In the genomic region with DNA sequence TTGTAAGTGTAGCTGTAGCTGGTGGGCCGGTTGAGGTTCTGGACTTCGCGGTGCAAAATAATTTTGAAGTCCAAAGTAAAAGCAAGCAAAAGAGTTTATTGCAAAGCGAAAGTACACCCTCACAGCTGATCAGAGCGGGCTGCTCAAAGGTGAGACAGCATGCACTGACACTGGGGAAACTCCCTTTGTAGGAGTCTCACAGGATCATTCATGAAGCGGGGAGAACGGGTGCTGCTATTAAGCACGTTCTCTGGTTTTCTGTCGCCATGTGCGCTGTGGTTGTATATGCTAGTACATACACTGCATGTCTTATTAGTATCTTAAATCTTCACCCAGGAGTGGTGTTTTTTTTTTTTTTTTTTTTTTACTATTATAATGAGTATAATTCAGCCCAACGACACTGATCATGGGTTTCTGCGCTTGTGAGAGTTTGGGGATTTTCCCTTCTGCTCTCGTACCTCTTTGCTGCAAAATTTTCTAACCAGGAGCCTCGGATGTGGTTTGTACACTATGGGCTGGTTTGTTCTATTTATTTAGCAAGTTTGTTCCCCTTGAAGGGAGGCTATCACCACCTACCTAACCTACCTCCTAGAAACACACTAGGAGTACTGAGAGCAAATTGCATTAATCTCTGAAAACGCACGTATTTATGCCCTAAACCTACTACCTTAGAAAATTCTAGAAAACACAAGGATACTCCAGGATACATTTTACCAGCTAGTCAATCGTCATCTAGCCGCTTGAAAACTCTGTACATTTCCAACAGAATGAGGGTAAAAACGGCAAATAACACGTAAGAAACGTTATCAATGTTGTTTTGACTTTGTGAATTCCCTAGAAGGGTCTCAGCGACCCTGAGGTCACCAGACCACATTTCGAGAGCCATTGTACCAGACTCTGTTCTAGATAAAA, we compare ENCODE assay signal across 8 cellular contexts. TPM values are rescaled to one million over a fixed set of nuclear protein-coding genes. Genes with fewer than 3 reads are reported as not detected.
DNase-seq lines count a peak whose midpoint lies in the region; ATAC-seq and TF ChIP-seq lines count a peak whose summit lies in the region.

No MANE protein-coding gene starts in this region.

- TF ChIP-seq CTCF in OCI-LY7 (conservative IDR thresholded peaks at IDR 0.05; ENCODE audit: low read length) (no peak), glutamatergic neuron (IDR thresholded peaks at IDR 0.05; ENCODE audit: partially characterized antibody, unreplicated experiment) (no peak), smooth muscle cell (IDR thresholded peaks at IDR 0.05; ENCODE audit: borderline replicate concordance, insufficient read depth, poor library complexity, severe bottlenecking) (no peak)

- H3K27ac Mint-ChIP-seq in glutamatergic neuron (ENCODE audit: unreplicated experiment): peak overlapping the region; percentile 66

- H3K4me3 Mint-ChIP-seq in glutamatergic neuron (ENCODE audit: unreplicated experiment): peak overlapping the region; percentile 88

- CTCF ChIA-PET in OCI-LY7 (lab: Charles Lee; ENCODE audit: unreplicated experiment): interaction anchor here (0.5 kb wide), 1 partner anchor 25 kb away, joined by 3 read pairs; no protein-coding TSS in a partner anchor

- H3K27me3 Mint-ChIP-seq in glutamatergic neuron (ENCODE audit: unreplicated experiment): peaks cover 5% of the 10 kb centered on the region

- ATAC-seq in GM18508 (IDR thresholded peaks at IDR 0.05; ENCODE audit: insufficient read depth, unreplicated experiment) (peak; percentile 51), HG02763 (IDR thresholded peaks at IDR 0.05; ENCODE audit: unreplicated experiment) (peak; percentile 46)

- intact Hi-C loops in OCI-LY7 (cut with micrococcal nuclease; ENCODE audit: unreplicated experiment): loop anchor here (10.0 kb wide), 1 partner anchor 462 kb away; no protein-coding TSS in a partner anchor

- H3K4me1 Mint-ChIP-seq in glutamatergic neuron (ENCODE audit: low read depth, unreplicated experiment): peaks cover 3% of the 10 kb centered on the region

- POLR2A ChIA-PET in OCI-LY7 (lab: Charles Lee): interaction anchor here (0.7 kb wide), 1 partner anchor 9 kb away, joined by 4 read pairs; no protein-coding TSS in a partner anchor

- H4K20me1 ChIP-seq in OCI-LY7 (ENCODE audit: insufficient read depth, low read length): no peaks in the 10 kb centered on the region
- H4K20me1 ChIP-seq in smooth muscle cell (ENCODE audit: low read depth): no peaks in the 10 kb centered on the region

- peak; percentile 55 for DNase-seq in OCI-LY7 (ENCODE audit: low spot score)
- peak; percentile 55 for DNase-seq in activated effector memory CD4-positive, alpha-beta T cell treated with Interleukin-2 at 50 U/mL for 16 hours
- DNase-seq in glutamatergic neuron: no peak
- no peak for DNase-seq in smooth muscle cell (lab: John Stamatoyannopoulos, UW; ENCODE audit: unreplicated experiment)
- DNase-seq in NCI-H774 (lab: John Stamatoyannopoulos, UW): no peak
- DNase-seq in NCI-H345 treated with DMSO at 0.1 percent for 48 hours (lab: John Stamatoyannopoulos, UW; ENCODE audit: unreplicated experiment): no peak

- H3K9ac ChIP-seq in smooth muscle cell (ENCODE audit: low read depth): peak overlapping the region; percentile 92

- TSS peak; percentile 74 for BruUV-seq in OCI-LY7 (replicated peaks; lab: Mats Ljungman, UMichigan)

- H3K36me3 Mint-ChIP-seq in glutamatergic neuron (ENCODE audit: unreplicated experiment): no peaks in the 10 kb centered on the region

- H2AFZ ChIP-seq in OCI-LY7 (ENCODE audit: low read length) (peak overlapping the region; percentile 83), smooth muscle cell (ENCODE audit: low read depth) (peak overlapping the region; percentile 99)

- no peaks in the 10 kb centered on the region for H3K9me2 ChIP-seq in OCI-LY7 (ENCODE audit: insufficient read depth, low read length)

- 64% methylated on average over 23 of the region's 23 CpGs for WGBS in smooth muscle cell (ENCODE audit: low lambda C conversion rate)

- H3K79me2 ChIP-seq in OCI-LY7 (ENCODE audit: insufficient read depth, low read depth, low read length) (peaks cover 22% of the 10 kb centered on the region), smooth muscle cell (ENCODE audit: low read depth) (peaks cover 15% of the 10 kb centered on the region)

- H3K4me1 ChIP-seq in OCI-LY7 (ENCODE audit: insufficient read depth, low read length, poor library complexity, severe bottlenecking) (peaks cover 15% of the 10 kb centered on the region), smooth muscle cell (ENCODE audit: low read depth) (peaks cover 10% of the 10 kb centered on the region)

- no peaks in the 10 kb centered on the region for H3K27me3 ChIP-seq in smooth muscle cell (ENCODE audit: low read depth)

- H3K36me3 ChIP-seq in OCI-LY7 (ENCODE audit: insufficient read depth, low read length): peaks cover 12% of the 10 kb centered on the region
- H3K36me3 ChIP-seq in smooth muscle cell (ENCODE audit: low read depth): no peaks in the 10 kb centered on the region

- H3K4me2 ChIP-seq in OCI-LY7 (ENCODE audit: low read length) (peak overlapping the region; percentile 85), smooth muscle cell (peak overlapping the region; percentile 97)

- H3K27ac ChIP-seq in OCI-LY7 (ENCODE audit: low read depth, low read length, poor library complexity, severe bottlenecking) (peak overlapping the region; percentile 51), smooth muscle cell (ENCODE audit: low read depth) (peak overlapping the region; percentile 51)

- peaks cover 9% of the 10 kb centered on the region for H3K9me3 Mint-ChIP-seq in glutamatergic neuron (ENCODE audit: unreplicated experiment)

- H3K9me3 ChIP-seq in OCI-LY7 (ENCODE audit: low read length) (no peaks in the 10 kb centered on the region), smooth muscle cell (replicated peaks; ENCODE audit: low read depth) (no peaks in the 10 kb centered on the region)

- no peaks in the 10 kb centered on the region for H3F3A ChIP-seq in smooth muscle cell (ENCODE audit: low read depth)

- peak overlapping the region; percentile 94 for H3K4me3 ChIP-seq in OCI-LY7 (ENCODE audit: low read depth, low read length, poor library complexity, severe bottlenecking)
- H3K4me3 ChIP-seq in smooth muscle cell: peak overlapping the region; percentile 70

RNA-seq across cellular contexts. Expression of a gene that starts 1.3 kb away (rescaled TPM):
- total RNA-seq in OCI-LY7 (2014; rRNA removed; shearing (Covaris generic)): 5.4 and 7.6 TPM in 2 replicates
- total RNA-seq in OCI-LY7 (2022) (14.8 and 16.4 TPM in 2 replicates), glutamatergic neuron (ENCODE audit: unreplicated experiment) (15.9 TPM), smooth muscle cell (8.2 and 13.4 TPM in 2 replicates)
- 2.3 and 3.5 TPM in 2 replicates for polyA plus RNA-seq in smooth muscle cell

Comparison
In these comparisons a context has a peak if more than half of its experiments do, and no peak if none do; other contexts are left out.
1. DNase-seq: peak in OCI-LY7 (single experiment) and activated effector memory CD4-positive, alpha-beta T cell treated with Interleukin-2 at 50 U/mL for 16 hours (single experiment); none in glutamatergic neuron (single experiment), smooth muscle cell (single experiment), NCI-H774 (single experiment) and NCI-H345 treated with DMSO at 0.1 percent for 48 hours (single experiment).